ENCODE assay signal across 8 cellular contexts in genomic region chr3:156674046-156674910, GRCh38. TPM values are rescaled to one million over a fixed set of nuclear protein-coding genes. Genes with fewer than 3 reads are reported as not detected.
A peak's percentile ranks its signal among the peaks of the same experiment; 100 is the strongest.
DNase-seq lines count a peak whose midpoint lies in the region; ATAC-seq and TF ChIP-seq lines count a peak whose summit lies in the region.

Gene TIPARP, plus strand, starts transcription at chr3:156674590. Its CDS starts 3,108 bp downstream, at chr3:156677698.

- TF ChIP-seq RAD21 in IMR-90 (IDR thresholded peaks at IDR 0.05; ENCODE audit: low read length): peak; percentile 59

- H3K56ac ChIP-seq in IMR-90 (ENCODE audit: extremely low read depth, insufficient read depth, low read length): peak within 1 kb of the TSS; percentile 77; the same call in 1 of the 2 replicates

- H3K23ac ChIP-seq in IMR-90 (ENCODE audit: low read depth, low read length): peak within 1 kb of the TSS; percentile 90

- peak within 1 kb of the TSS; percentile 98 for H2AFZ ChIP-seq in IMR-90 (replicated peaks; ENCODE audit: low read length, poor library complexity)
- peak within 1 kb of the TSS; percentile 71 for H2AFZ ChIP-seq in OCI-LY7 (ENCODE audit: low read length)

- H3K9me1 ChIP-seq in IMR-90 (ENCODE audit: insufficient read depth, low read length): peaks cover 11% of the 10 kb centered on the region

- POLR2A ChIA-PET in IMR-90 (lab: Charles Lee; ENCODE audit: unreplicated experiment): interaction anchor here (0.5 to 0.7 kb wide), 3 partner anchors 29 to 424 kb away, joined by 3 to 4 read pairs (median 3); no protein-coding TSS in a partner anchor
- POLR2A ChIA-PET in OCI-LY7 (lab: Charles Lee): interaction anchor here (0.6 to 2.7 kb wide), 16 partner anchors 8 to 809 kb away, joined by 3 to 16 read pairs (median 4); partner anchors contain the start of gene SSR3

- peak within 1 kb of the TSS; percentile 91 for H2AK9ac ChIP-seq in IMR-90 (replicated peaks; ENCODE audit: low read depth, low read length, poor library complexity)

- H3K9me2 ChIP-seq in OCI-LY7 (ENCODE audit: insufficient read depth, low read length): no peaks in the 10 kb centered on the region

- H2BK20ac ChIP-seq in IMR-90 (ENCODE audit: low read depth, low read length): peak within 1 kb of the TSS; percentile 39

- peaks cover 38% of the 10 kb centered on the region for H4K20me1 ChIP-seq in IMR-90 (ENCODE audit: insufficient read depth, low read length)
- peaks cover 33% of the 10 kb centered on the region for H4K20me1 ChIP-seq in OCI-LY7 (ENCODE audit: insufficient read depth, low read length)

- peak within 1 kb of the TSS; percentile 64; the same call in 1 of the 3 replicates for H2BK15ac ChIP-seq in IMR-90 (ENCODE audit: low read depth, low read length)

- TF ChIP-seq CTCF in IMR-90 (conservative IDR thresholded peaks at IDR 0.05; ENCODE audit: low read depth, low read length): peak; percentile 58
- TF ChIP-seq CTCF in OCI-LY7 (conservative IDR thresholded peaks at IDR 0.05; ENCODE audit: low read length): peak; percentile 79

- H3K36me3 ChIP-seq in IMR-90 (ENCODE audit: control insufficient read depth, insufficient read depth, low read length) (peaks cover 8% of the 10 kb centered on the region), OCI-LY7 (ENCODE audit: insufficient read depth, low read length) (peaks cover 21% of the 10 kb centered on the region)

- CTCF ChIA-PET in IMR-90 (lab: Yijun Ruan, JAX): interaction anchor here (0.6 to 1.5 kb wide), 11 partner anchors 9 to 496 kb away, joined by 3 to 5 read pairs (median 3); partner anchors contain the start of gene SSR3
- CTCF ChIA-PET in OCI-LY7 (lab: Charles Lee; ENCODE audit: unreplicated experiment): interaction anchor here (0.9 to 1.1 kb wide), 3 partner anchors 119 to 457 kb away, joined by 4 to 7 read pairs (median 5); partner anchors contain the start of gene SSR3

- peaks cover 7% of the 10 kb centered on the region for H3K4me1 ChIP-seq in IMR-90 (ENCODE audit: control insufficient read depth, insufficient read depth, low read length)
- peaks cover 39% of the 10 kb centered on the region for H3K4me1 ChIP-seq in OCI-LY7 (ENCODE audit: insufficient read depth, low read length, poor library complexity, severe bottlenecking)
- peaks cover 52% of the 10 kb centered on the region for H3K4me1 ChIP-seq in mononuclear cell (ENCODE audit: insufficient read depth, low read length)

- BruUV-seq in IMR-90 (replicated peaks; lab: Mats Ljungman, UMichigan) (no TSS peak), OCI-LY7 (replicated peaks; lab: Mats Ljungman, UMichigan) (no TSS peak)

- peak; percentile 87 for DNase-seq in DMS114 treated with DMSO at 0.1 percent for 48 hours (lab: John Stamatoyannopoulos, UW; ENCODE audit: unreplicated experiment)
- peak; percentile 96 for DNase-seq in IMR-90
- peak; percentile 97 for DNase-seq in OCI-LY7 (ENCODE audit: low spot score)
- DNase-seq in activated T-cell treated with anti-CD3 and anti-CD28 coated beads for 24 hours (ENCODE audit: low read depth): peak; percentile 98
- peak; percentile 94 for DNase-seq in epidermal melanocyte (ENCODE audit: insufficient read length, low spot score)
- DNase-seq in stimulated activated CD8-positive, alpha-beta memory T cell treated with anti-CD3 and anti-CD28 coated beads, Interleukin-4, amount 100 ng/mL, for 1 hour (ENCODE audit: low read depth in 2 of 2, low spot score in 1 of 2): peak; percentile 97 to 99

- peak within 1 kb of the TSS; percentile 15; the same call in 1 of the 2 replicates for H4K5ac ChIP-seq in IMR-90 (ENCODE audit: low read depth, low read length)

- peak within 1 kb of the TSS; percentile 73 for H2BK120ac ChIP-seq in IMR-90 (ENCODE audit: low read depth, low read length)

- peaks cover 0 to 24% of the 10 kb centered on the region in 2 experiments; a peak in 2 of 4 replicates for H3K79me1 ChIP-seq in IMR-90 (ENCODE audit: low read depth in 1 of 2, low read length in 2 of 2)

- H2BK5ac ChIP-seq in IMR-90 (ENCODE audit: low read depth, low read length, poor library complexity, severe bottlenecking): peak within 1 kb of the TSS; percentile 49

- peak within 1 kb of the TSS; percentile 58 for H3K4ac ChIP-seq in IMR-90 (ENCODE audit: low read depth, low read length)

- H3K4me2 ChIP-seq in IMR-90 (ENCODE audit: low read depth, low read length) (peak within 1 kb of the TSS; percentile 73), OCI-LY7 (ENCODE audit: low read length) (peak within 1 kb of the TSS; percentile 87)

- peak; percentile 84 for ATAC-seq in GM21528 (IDR thresholded peaks at IDR 0.05; ENCODE audit: low FRiP score, unreplicated experiment)
- peak; percentile 94 for ATAC-seq in IMR-90 (ENCODE audit: low read depth)

- H3K27me3 ChIP-seq in IMR-90 (ENCODE audit: control insufficient read depth, insufficient read depth, low read length) (no peaks in the 10 kb centered on the region), mononuclear cell (ENCODE audit: insufficient read depth, low read length) (no peaks in the 10 kb centered on the region)

- H3K9me3 ChIP-seq in IMR-90 (ENCODE audit: control insufficient read depth, insufficient read depth, low read length): no peaks in the 10 kb centered on the region
- no peaks in the 10 kb centered on the region for H3K9me3 ChIP-seq in OCI-LY7 (ENCODE audit: low read length)
- H3K9me3 ChIP-seq in mononuclear cell (ENCODE audit: low read depth, low read length): no peaks in the 10 kb centered on the region

- H4K91ac ChIP-seq in IMR-90 (ENCODE audit: insufficient read depth, low read depth, low read length): peak within 1 kb of the TSS; percentile 64

- peaks cover 38% of the 10 kb centered on the region for H3K79me2 ChIP-seq in OCI-LY7 (ENCODE audit: insufficient read depth, low read depth, low read length)

- dilution Hi-C loops in IMR-90 (cut with HindIII; ENCODE audit: low sequenced_read_pairs, unreplicated experiment): no loop called here

- H3K9ac ChIP-seq in IMR-90 (ENCODE audit: low read depth, low read length): peak within 1 kb of the TSS; percentile 83

- H2AK5ac ChIP-seq in IMR-90 (ENCODE audit: low read depth, low read length): peak within 1 kb of the TSS; percentile 44; the same call in 1 of the 2 replicates

- WGBS in IMR-90 (ENCODE audit: extremely low coverage in 2 of 2, insufficient read length in 1 of 2), 2 experiments: 1% methylated on average over 54 of the region's 105 CpGs; no CpG with 5 or more reads in 1 of the 2 experiments

- TF ChIP-seq POLR2A in IMR-90 (IDR thresholded peaks at IDR 0.05; ENCODE audit: low read depth, low read length): peak; percentile 99

- peak within 1 kb of the TSS; percentile 62 for H3K27ac ChIP-seq in IMR-90 (ENCODE audit: insufficient read depth, low read length)
- H3K27ac ChIP-seq in OCI-LY7 (ENCODE audit: low read depth, low read length, poor library complexity, severe bottlenecking): peak within 1 kb of the TSS; percentile 77

- 0 out of 2 replicates have a peak within 1 kb of the TSS, but pooled peaks have one; percentile 7 for H3K18ac ChIP-seq in IMR-90 (ENCODE audit: low read depth, low read length)

- peak within 1 kb of the TSS; percentile 71 for H3K4me3 ChIP-seq in IMR-90 (ENCODE audit: insufficient read depth, low read depth, low read length)
- H3K4me3 ChIP-seq in OCI-LY7 (ENCODE audit: low read depth, low read length, poor library complexity, severe bottlenecking): peak within 1 kb of the TSS; percentile 96
- peak within 1 kb of the TSS; percentile 86 for H3K4me3 ChIP-seq in mononuclear cell (ENCODE audit: low read length)

- intact Hi-C loops in IMR-90 (cut with micrococcal nuclease): loop anchor here (1.0 to 5.0 kb wide), 5 partner anchors 119 to 463 kb away; partner anchors contain the start of gene SSR3
- intact Hi-C loops in OCI-LY7 (cut with micrococcal nuclease; ENCODE audit: unreplicated experiment): loop anchor here (1.0 to 10.0 kb wide), 9 partner anchors 119 to 819 kb away; partner anchors contain the start of genes CCNL1, SLC33A1 and SSR3

- peak within 1 kb of the TSS; percentile 7 to 35; a peak in 1 of 4 replicates for H4K8ac ChIP-seq in IMR-90 (ENCODE audit: low read depth in 2 of 2, low read length in 2 of 2)

- H3K14ac ChIP-seq in IMR-90 (replicated peaks; ENCODE audit: low read depth, low read length): peak within 1 kb of the TSS; percentile 70

- in situ Hi-C loops in IMR-90 (cut with MboI; ENCODE audit: low sequenced_read_pairs): loop anchor here (25.0 kb wide), 1 partner anchor 512 kb away; no protein-coding TSS in a partner anchor

TF ChIP-seq in IMR-90, 13 proteins besides CTCF, POLR2A, EP300 and RAD21:
- TF ChIP-seq MXI1 (IDR thresholded peaks at IDR 0.05; ENCODE audit: borderline replicate concordance, low read depth, low read length) (peak; percentile 96), FOS (IDR thresholded peaks at IDR 0.05; ENCODE audit: low read depth, low read length) (no peak), SMC3 (IDR thresholded peaks at IDR 0.05; ENCODE audit: low read depth, low read length) (peak; percentile 42), CHD1 (IDR thresholded peaks at IDR 0.05; ENCODE audit: low read depth, low read length) (0 out of 2 replicates have a peak, but pooled peaks have one; percentile 80), BHLHE40 (IDR thresholded peaks at IDR 0.05; ENCODE audit: low read depth, low read length) (peak; percentile 78), MAZ (IDR thresholded peaks at IDR 0.05; ENCODE audit: borderline replicate concordance, low read depth, low read length) (peak; percentile 86; the same call in 1 of the 2 replicates), NFE2L2 (IDR thresholded peaks at IDR 0.05; ENCODE audit: low read depth, low read length) (no peak), MAFK (IDR thresholded peaks at IDR 0.05; ENCODE audit: low read depth, low read length) (no peak)
- TF ChIP-seq, protein P1, sequence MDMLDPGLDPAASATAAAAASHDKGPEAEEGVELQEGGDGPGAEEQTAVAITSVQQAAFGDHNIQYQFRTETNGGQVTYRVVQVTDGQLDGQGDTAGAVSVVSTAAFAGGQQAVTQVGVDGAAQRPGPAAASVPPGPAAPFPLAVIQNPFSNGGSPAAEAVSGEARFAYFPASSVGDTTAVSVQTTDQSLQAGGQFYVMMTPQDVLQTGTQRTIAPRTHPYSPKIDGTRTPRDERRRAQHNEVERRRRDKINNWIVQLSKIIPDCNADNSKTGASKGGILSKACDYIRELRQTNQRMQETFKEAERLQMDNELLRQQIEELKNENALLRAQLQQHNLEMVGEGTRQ (IDR thresholded peaks at IDR 0.05; ENCODE audit: low read depth, low read length): peak; percentile 21; the same call in 1 of the 2 replicates

RNA-seq across cellular contexts. Expression of gene TIPARP, which starts in this region (rescaled TPM):
- total RNA-seq in IMR-90 (2012; rRNA removed) (70.8 and 76.4 TPM in 2 replicates), OCI-LY7 (2022) (13.4 and 14.8 TPM in 2 replicates), mononuclear cell (213 TPM)
- 11.5 and 12.6 TPM in 2 replicates for polyA plus RNA-seq in IMR-90 (2012; rRNA removed)
- polyA plus RNA-seq in IMR-90 (2012; cell fraction: cytosol; rRNA removed): 3.2 and 3.7 TPM in 2 replicates
- polyA plus RNA-seq in IMR-90 (2012; cell fraction: nucleus; rRNA removed; ENCODE audit: low replicate concordance): 3.3 and 39.5 TPM in 2 replicates
- 9.7 and 10.0 TPM in 2 replicates for total RNA-seq in OCI-LY7 (2014; rRNA removed; shearing (Covaris generic))

Comparison
In these comparisons a context has a peak if more than half of its experiments do, and no peak if none do; other contexts are left out.
1. Peak in every context shown above with its lines: DNase-seq, ATAC-seq, H3K4me3 ChIP-seq and H3K27ac ChIP-seq.